In genomic region chr14:28088125-28088524, GRCh38 we compare ENCODE assay signal across 33 cellular contexts.
"Had no signal": no experiment of that assay in that cellular context is flagged by ENCODE, and none has a peak within 500 bp of the region (broad histone marks: within the 10 kb centered on the region; RNA-seq: fewer than 3 reads in every experiment).

No MANE protein-coding gene starts in this region.

- H3K4me3 ChIP-seq: MG63, SJSA1 had no signal

- H3K9me2 ChIP-seq: SK-N-SH had no signal

- H3K4me1 ChIP-seq: SJSA1 had no signal

- H3K4me1 Mint-ChIP-seq: activated B cell treated with CpG ODN at 0.5 μM for 24 hours; activated CD8-positive, alpha-beta memory T cell treated with anti-CD3 and anti-CD28 coated beads, Interleukin-2, amount 10 ng/mL, durations not matched to agents 7 days and 5 days; activated naive CD8-positive, alpha-beta T cell treated with anti-CD3 and anti-CD28 coated beads for 36 hours had no signal

- H3K27me3 ChIP-seq: brain microvascular endothelial cell, MG63, SJSA1 had no signal

- H3K9me3 ChIP-seq: MG63, SJSA1, SK-N-SH had no signal

- H3K27me3 Mint-ChIP-seq: activated B cell treated with CpG ODN at 0.5 μM for 24 hours; activated CD4-positive, alpha-beta memory T cell treated with anti-CD3 and anti-CD28 coated beads for 36 hours; activated CD8-positive, alpha-beta memory T cell treated with anti-CD3 and anti-CD28 coated beads, Interleukin-2, amount 10 ng/mL, durations not matched to agents 7 days and 5 days; activated naive CD8-positive, alpha-beta T cell treated with anti-CD3 and anti-CD28 coated beads for 36 hours had no signal

- H3K27ac Mint-ChIP-seq: activated B cell treated with CpG ODN at 0.5 μM for 24 hours; activated CD4-positive, alpha-beta memory T cell treated with anti-CD3 and anti-CD28 coated beads for 36 hours; activated CD8-positive, alpha-beta memory T cell treated with anti-CD3 and anti-CD28 coated beads, Interleukin-2, amount 10 ng/mL, durations not matched to agents 7 days and 5 days; activated naive CD8-positive, alpha-beta T cell treated with anti-CD3 and anti-CD28 coated beads for 36 hours; T-helper 1 cell treated with Interleukin-12 subunit alpha and Interleukin-12 subunit beta and Interleukin-4 antibody, amounts not matched to agents 30 μg/mL and 1 μg/mL, for 36 hours; T-helper 2 cell treated with Interferon-gamma antibody and Interleukin-4, amounts not matched to agents 5 μg/mL and 100 μg/mL, for 36 hours had no signal

- H3K27ac ChIP-seq: brain microvascular endothelial cell, SJSA1 had no signal

- H3K4me3 Mint-ChIP-seq: activated B cell treated with CpG ODN at 0.5 μM for 24 hours; activated CD4-positive, alpha-beta memory T cell treated with anti-CD3 and anti-CD28 coated beads for 36 hours; activated CD8-positive, alpha-beta memory T cell treated with anti-CD3 and anti-CD28 coated beads, Interleukin-2, amount 10 ng/mL, durations not matched to agents 7 days and 5 days; activated naive CD8-positive, alpha-beta T cell treated with anti-CD3 and anti-CD28 coated beads for 36 hours; T-helper 1 cell treated with Interleukin-12 subunit alpha and Interleukin-12 subunit beta and Interleukin-4 antibody, amounts not matched to agents 30 μg/mL and 1 μg/mL, for 36 hours; T-helper 2 cell treated with Interferon-gamma antibody and Interleukin-4, amounts not matched to agents 5 μg/mL and 100 μg/mL, for 36 hours had no signal

- H3K9ac ChIP-seq: SK-N-SH had no signal

- H3K36me3 Mint-ChIP-seq: activated CD4-positive, alpha-beta memory T cell treated with anti-CD3 and anti-CD28 coated beads for 36 hours; activated CD8-positive, alpha-beta memory T cell treated with anti-CD3 and anti-CD28 coated beads, Interleukin-2, amount 10 ng/mL, durations not matched to agents 7 days and 5 days; activated naive CD8-positive, alpha-beta T cell treated with anti-CD3 and anti-CD28 coated beads for 36 hours had no signal

- H3K36me3 ChIP-seq: brain microvascular endothelial cell, MG63, SJSA1 had no signal

- DNase-seq: activated B cell treated with CpG ODN at 0.5 μM for 24 hours; activated CD4-positive, alpha-beta memory T cell treated with anti-CD3 and anti-CD28 coated beads for 36 hours; activated CD4-positive, alpha-beta T cell treated with anti-CD3 and anti-CD28 coated beads for 4 hours; activated CD4-positive, alpha-beta T cell treated with anti-CD3 and anti-CD28 coated beads, Interleukin-2, amount 50 U/mL, for 1 hour; activated CD4-positive, CD25-positive, alpha-beta regulatory T cell treated with anti-CD3 and anti-CD28 coated beads, Interleukin-2, amount 50 U/mL, for 72 hours; activated CD8-positive, alpha-beta memory T cell treated with anti-CD3 and anti-CD28 coated beads, Interleukin-2, amount 10 ng/mL, durations not matched to agents 7 days and 5 days; activated CD8-positive, alpha-beta memory T cell treated with anti-CD3 and anti-CD28 coated beads, Interleukin-2, amount 50 U/mL, for 48 hours; activated effector memory CD4-positive, alpha-beta T cell treated with Interleukin-2 at 50 U/mL for 16 hours; activated naive CD4-positive, alpha-beta T cell; activated naive CD4-positive, alpha-beta T cell treated with anti-CD3 and anti-CD28 coated beads, Interleukin-2, amount 50 U/mL, for 16 hours; activated naive CD8-positive, alpha-beta T cell treated with anti-CD3 and anti-CD28 coated beads for 36 hours; activated T-cell treated with anti-CD3 and anti-CD28 coated beads, Interleukin-2, amount 50 U/mL, for 48 hours; amniotic stem cell; aorta; brain microvascular endothelial cell; central memory CD4-positive, alpha-beta T cell; Kasumi-1; KG1; MG63; NCI-H1048; NCI-H1105 treated with DMSO at 0.1 percent for 48 hours; NCI-H1694; NCI-H2029; NCI-H2171 treated with DMSO at 0.1 percent for 48 hours; NCI-H345; NCI-H524 treated with DMSO at 0.1 percent for 48 hours; NCI-H774; SHP77 treated with DMSO at 0.1 percent for 48 hours; SK-N-SH had no signal

- H3K4me2 ChIP-seq: SK-N-SH had no signal

- ATAC-seq: activated CD8-positive, alpha-beta memory T cell treated with anti-CD3 and anti-CD28 coated beads, Interleukin-2, amount 10 ng/mL, durations not matched to agents 7 days and 5 days; Panc1 had no signal
